ENCODE assay signal across 8 cellular contexts in the genomic region with DNA sequence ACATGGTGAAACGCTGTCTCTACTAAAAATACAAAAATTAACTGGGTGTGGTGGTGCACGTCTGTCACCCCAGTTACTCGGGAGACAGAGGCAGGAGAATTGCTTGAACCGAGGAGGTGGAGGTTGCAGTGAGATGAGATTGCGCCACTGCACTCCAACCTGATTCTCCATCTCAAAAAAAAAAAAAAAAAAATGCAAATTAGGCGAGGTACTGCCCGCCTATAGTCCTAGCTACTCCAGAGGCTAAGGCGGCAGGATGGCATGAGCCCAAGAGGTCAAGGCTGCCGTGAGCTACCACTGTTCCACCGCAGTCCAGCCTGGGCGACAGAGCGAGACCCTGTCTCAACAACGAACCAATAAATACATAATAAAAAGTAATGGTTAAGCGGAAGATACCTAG. TPM values are rescaled to one million over a fixed set of nuclear protein-coding genes. Genes with fewer than 3 reads are reported as not detected.
DNase-seq lines count a peak whose midpoint lies in the region; ATAC-seq and TF ChIP-seq lines count a peak whose summit lies in the region.

No MANE protein-coding gene starts in this region.

- no peaks in the 10 kb centered on the region for H3K27me3 ChIP-seq in CD4-positive, alpha-beta memory T cell (ENCODE audit: insufficient read depth, low read length)
- H3K27me3 ChIP-seq in muscle layer of duodenum (ENCODE audit: low read depth, low read length) (no peaks in the 10 kb centered on the region), foreskin keratinocyte (no peaks in the 10 kb centered on the region)

- CTCF ChIA-PET in CD4-positive, alpha-beta memory T cell (lab: Charles Lee; ENCODE audit: partially characterized antibody): interaction anchor here (0.6 to 1.5 kb wide), 2 partner anchors 32 to 33 kb away, joined by 4 to 5 read pairs; no protein-coding TSS in a partner anchor
- CTCF ChIA-PET in MCF 10A (lab: Yijun Ruan, JAX): interaction anchor here (0.7 to 1.1 kb wide), 2 partner anchors 102 to 107 kb away, joined by 3 read pairs; no protein-coding TSS in a partner anchor

- peak overlapping the region; percentile 42 to 96 (median 83) for H3K27ac Mint-ChIP-seq in CD4-positive, alpha-beta memory T cell
- peak overlapping the region; percentile 92 for H3K27ac Mint-ChIP-seq in MCF 10A (ENCODE audit: low read depth, unreplicated experiment)

- H3K4me3 ChIP-seq in CD4-positive, alpha-beta memory T cell (ENCODE audit: low read length in 2 of 2): peak overlapping the region; percentile 81 to 89
- peak overlapping the region; percentile 92 to 93 for H3K4me3 ChIP-seq in muscle layer of duodenum (ENCODE audit: low read depth in 1 of 2, low read length in 2 of 2)

- no peaks in the 10 kb centered on the region for H3K9me3 Mint-ChIP-seq in CD4-positive, alpha-beta memory T cell
- H3K9me3 Mint-ChIP-seq in MCF 10A (ENCODE audit: unreplicated experiment): no peaks in the 10 kb centered on the region

- H3K36me3 Mint-ChIP-seq in CD4-positive, alpha-beta memory T cell: peaks cover 4 to 17% of the 10 kb centered on the region in 2 donors
- H3K36me3 Mint-ChIP-seq in MCF 10A (ENCODE audit: insufficient read depth, unreplicated experiment): peaks cover 7% of the 10 kb centered on the region

- POLR2A ChIA-PET in CD4-positive, alpha-beta memory T cell (lab: Charles Lee; ENCODE audit: partially characterized antibody): interaction anchor here (1.1 to 2.9 kb wide), 4 partner anchors 34 to 104 kb away, joined by 8 to 30 read pairs (median 10); a partner anchor contains a TSS
- POLR2A ChIA-PET in MCF 10A (lab: Yijun Ruan, JAX): interaction anchor here (0.6 to 3.2 kb wide), 12 partner anchors 10 to 658 kb away, joined by 3 to 14 read pairs (median 4); no protein-coding TSS in a partner anchor

- ATAC-seq in foreskin keratinocyte: no peak

- H3K9me3 ChIP-seq in CD4-positive, alpha-beta memory T cell (ENCODE audit: control insufficient read depth in 1 of 2, low read length in 2 of 2): no peaks in the 10 kb centered on the region
- no peaks in the 10 kb centered on the region for H3K9me3 ChIP-seq in muscle layer of duodenum (ENCODE audit: control insufficient read depth in 1 of 2, low read length in 2 of 2)

- peak overlapping the region; percentile 85 to 91 (median 90) for H3K4me3 Mint-ChIP-seq in CD4-positive, alpha-beta memory T cell
- H3K4me3 Mint-ChIP-seq in MCF 10A (ENCODE audit: unreplicated experiment): peak overlapping the region; percentile 87

- TF ChIP-seq CTCF in MCF 10A (IDR thresholded peaks at IDR 0.05; ENCODE audit: unreplicated experiment) (no peak), foreskin keratinocyte (conservative IDR thresholded peaks at IDR 0.05) (no peak)

- H3K27ac ChIP-seq in CD4-positive, alpha-beta memory T cell (ENCODE audit: low read depth, low read length): peak overlapping the region; percentile 91
- H3K27ac ChIP-seq in muscle layer of duodenum (ENCODE audit: low read length): no peak overlapping the region
- H3K27ac ChIP-seq in foreskin keratinocyte: no peak overlapping the region

- in situ Hi-C loops in KBM-7 (cut with MboI; ENCODE audit: low pct_unique_long_range_greater_than_20kb, low sequenced_read_pairs): no loop called here

- H3K4me1 Mint-ChIP-seq in CD4-positive, alpha-beta memory T cell: peaks cover 28 to 48% (median 36%) of the 10 kb centered on the region in 4 donors
- peaks cover 23% of the 10 kb centered on the region for H3K4me1 Mint-ChIP-seq in MCF 10A (ENCODE audit: insufficient read depth, unreplicated experiment)

- BruUV-seq in MCF 10A (replicated peaks; lab: Mats Ljungman, UMichigan): no TSS peak

- no peaks in the 10 kb centered on the region for H3K27me3 Mint-ChIP-seq in CD4-positive, alpha-beta memory T cell
- H3K27me3 Mint-ChIP-seq in MCF 10A (ENCODE audit: insufficient read depth, unreplicated experiment): no peaks in the 10 kb centered on the region

- no peak for DNase-seq in CD4-positive, alpha-beta memory T cell
- peak; percentile 56 for DNase-seq in KBM-7
- peak; percentile 56 for DNase-seq in MCF 10A (ENCODE audit: unreplicated experiment)
- no peak for DNase-seq in foreskin keratinocyte
- DNase-seq in NCI-H2081 (lab: John Stamatoyannopoulos, UW): no peak
- no peak for DNase-seq in HT-29 (ENCODE audit: low spot score)
- no peak for DNase-seq in activated gamma-delta T cell treated with Interleukin-2 at 50 U/mL for 16 hours

- no peaks in the 10 kb centered on the region for H3K36me3 ChIP-seq in CD4-positive, alpha-beta memory T cell (ENCODE audit: insufficient read depth, low read length)
- no peaks in the 10 kb centered on the region for H3K36me3 ChIP-seq in muscle layer of duodenum (ENCODE audit: control insufficient read depth in 1 of 2, insufficient read depth in 2 of 2, low read length in 2 of 2)

- intact Hi-C loops in CD4-positive, alpha-beta memory T cell (cut with micrococcal nuclease): no loop called here
- intact Hi-C loops in MCF 10A (cut with micrococcal nuclease): loop anchor here (5.0 kb wide), 1 partner anchor 91 kb away; a partner anchor contains a TSS

- H3K4me1 ChIP-seq in CD4-positive, alpha-beta memory T cell (ENCODE audit: insufficient read depth, low read length): peaks cover 39% of the 10 kb centered on the region
- H3K4me1 ChIP-seq in muscle layer of duodenum (ENCODE audit: control insufficient read depth in 1 of 2, insufficient read depth in 2 of 2, low read length in 2 of 2): peaks cover 15 to 29% of the 10 kb centered on the region in 2 donors
- H3K4me1 ChIP-seq in foreskin keratinocyte: peaks cover 17% of the 10 kb centered on the region

RNA-seq across cellular contexts. Expression of a gene that starts 1.1 kb away (rescaled TPM):
- total RNA-seq in CD4-positive, alpha-beta memory T cell: 100 to 1,000 TPM; 167 to 168 TPM
- polyA plus RNA-seq in CD4-positive, alpha-beta memory T cell: 100 to 1,000 TPM; 225 to 316 TPM
- total RNA-seq in MCF 10A (2022) (365 and 420 TPM in 2 replicates), foreskin keratinocyte (320 and 332 TPM in 2 replicates)
- 274 and 296 TPM in 2 replicates for polyA plus RNA-seq in foreskin keratinocyte
- total RNA-seq in HT-29 (2014; rRNA removed; shearing (Covaris generic)): 295 and 297 TPM in 2 replicates

RNA-seq across cellular contexts. Expression of a gene that starts 36.7 kb away (rescaled TPM):
- total RNA-seq in CD4-positive, alpha-beta memory T cell: 1 to 10 TPM; 2.7 to 2.8 TPM
- polyA plus RNA-seq in CD4-positive, alpha-beta memory T cell: 1 to 10 TPM; 1.6 to 3.6 TPM
- total RNA-seq in MCF 10A (2022) (6.7 and 12.6 TPM in 2 replicates), foreskin keratinocyte (0.49 and 0.85 TPM in 2 replicates)
- polyA plus RNA-seq in foreskin keratinocyte: 0.38 and 0.49 TPM in 2 replicates
- 7.4 and 16.5 TPM in 2 replicates for total RNA-seq in HT-29 (2014; rRNA removed; shearing (Covaris generic))

Comparison
In these comparisons a context has a peak if more than half of its experiments do, and no peak if none do; other contexts are left out.
1. DNase-seq: peak in KBM-7 (single experiment) and MCF 10A (single experiment); none in CD4-positive, alpha-beta memory T cell (0 of 5), foreskin keratinocyte (0 of 2), NCI-H2081 (0 of 2), HT-29 (single experiment) and activated gamma-delta T cell treated with Interleukin-2 at 50 U/mL for 16 hours (single experiment).